1 cellular context compared by ENCODE assay signal in genomic region chr9:122348791-122349190, GRCh38.
TF ChIP-seq lines count a peak whose summit lies in the region.

No MANE protein-coding gene starts in this region.

TF ChIP-seq in H1, 55 proteins besides CTCF, POLR2A, EP300 and RAD21:
- no peak for TF ChIP-seq CEBPB (IDR thresholded peaks at IDR 0.05; ENCODE audit: low read depth, low read length)
- TF ChIP-seq SUZ12 (IDR thresholded peaks at IDR 0.05; ENCODE audit: low read length): no peak
- TF ChIP-seq KDM1A (IDR thresholded peaks at IDR 0.05; ENCODE audit: borderline replicate concordance, low read length): no peak
- TF ChIP-seq YY1 (IDR thresholded peaks at IDR 0.05; ENCODE audit: low read depth, low read length): no peak
- no peak for TF ChIP-seq TAF1 (IDR thresholded peaks at IDR 0.05; ENCODE audit: low read depth, low read length)
- TF ChIP-seq ASH2L (IDR thresholded peaks at IDR 0.05; ENCODE audit: low read length): no peak
- TF ChIP-seq RNF2 (IDR thresholded peaks at IDR 0.05; ENCODE audit: borderline replicate concordance, low read depth, low read length, missing control alignments, poor library complexity, severe bottlenecking): no peak
- TF ChIP-seq SP2 (IDR thresholded peaks at IDR 0.05; ENCODE audit: low read length): no peak
- TF ChIP-seq USF2 (IDR thresholded peaks at IDR 0.05; ENCODE audit: low read length): no peak
- TF ChIP-seq JUN (IDR thresholded peaks at IDR 0.05; ENCODE audit: low read depth, low read length): no peak
- no peak for TF ChIP-seq RFX5 (IDR thresholded peaks at IDR 0.05; ENCODE audit: borderline replicate concordance, low read depth, low read length)
- no peak for TF ChIP-seq BRCA1 (IDR thresholded peaks at IDR 0.05; ENCODE audit: low read depth, low read length)
- no peak for TF ChIP-seq SRF (IDR thresholded peaks at IDR 0.05; ENCODE audit: low read depth, low read length)
- TF ChIP-seq EGR1 (IDR thresholded peaks at IDR 0.05; ENCODE audit: borderline replicate concordance, low read depth, low read length): no peak
- TF ChIP-seq TAF7 (optimal IDR thresholded peaks at IDR 0.05; ENCODE audit: borderline replicate concordance, low read depth, low read length): no peak
- no peak for TF ChIP-seq SIX5 (IDR thresholded peaks at IDR 0.05; ENCODE audit: low read depth, low read length)
- TF ChIP-seq CHD2 (IDR thresholded peaks at IDR 0.05; ENCODE audit: low read length): no peak
- no peak for TF ChIP-seq RBBP5 (IDR thresholded peaks at IDR 0.05; ENCODE audit: borderline replicate concordance, low read depth, low read length)
- TF ChIP-seq HDAC2 (IDR thresholded peaks at IDR 0.05; ENCODE audit: borderline replicate concordance in 1 of 2, low read depth in 2 of 2, low read length in 2 of 2): no peak
